17 cellular contexts compared by ENCODE assay signal in genomic region chr22:38879102-38879729, GRCh38. TPM values are rescaled to one million over a fixed set of nuclear protein-coding genes. Genes with fewer than 3 reads are reported as not detected.
DNase-seq lines count a peak whose midpoint lies in the region; TF ChIP-seq lines count a peak whose summit lies in the region.
"Had no signal": no experiment of that assay in that cellular context is flagged by ENCODE, and none has a peak within 500 bp of the region (broad histone marks: within the 10 kb centered on the region; RNA-seq: fewer than 3 reads in every experiment).

No MANE protein-coding gene starts in this region.

- intact Hi-C loops in activated CD4-positive, alpha-beta T cell treated with anti-CD3 and anti-CD28 coated beads, Interleukin-2, amount 10 ng/mL, durations not matched to agents 24 days and 14 days (cut with micrococcal nuclease) = no loop called here
- intact Hi-C loops in esophagus muscularis mucosa (cut with DNase I) (no loop called here), tibial artery (cut with DNase I; ENCODE audit: low total_unique reads) (no loop called here)

- H3K36me3 Mint-ChIP-seq in activated CD4-positive, alpha-beta T cell treated with anti-CD3 and anti-CD28 coated beads, Interleukin-2, amount 10 ng/mL, durations not matched to agents 24 days and 14 days (ENCODE audit: low read depth) = no peaks in the 10 kb centered on the region

- TF ChIP-seq CTCF in esophagus muscularis mucosa (IDR thresholded peaks at IDR 0.05) (no peak), tibial artery (IDR thresholded peaks at IDR 0.05) (no peak)

- peaks cover 4% of the 10 kb centered on the region for H3K9me3 Mint-ChIP-seq in activated CD4-positive, alpha-beta T cell treated with anti-CD3 and anti-CD28 coated beads, Interleukin-2, amount 10 ng/mL, durations not matched to agents 24 days and 14 days

- no peaks in the 10 kb centered on the region for H3K27me3 ChIP-seq in esophagus muscularis mucosa
- no peaks in the 10 kb centered on the region for H3K27me3 ChIP-seq in tibial artery

- H3K9me3 ChIP-seq in esophagus muscularis mucosa = no peaks in the 10 kb centered on the region
- no peaks in the 10 kb centered on the region for H3K9me3 ChIP-seq in tibial artery
- H3K9me3 ChIP-seq: MG63 had no signal

- H3K27ac ChIP-seq in esophagus muscularis mucosa (replicated peaks in 1 of 4) (peak overlapping the region in 3 of 4 donors; percentile 86 to 90 (median 87)), tibial artery (peak overlapping the region; percentile 81 to 87)
- H3K27ac ChIP-seq: C4-2B, PC-9 had no signal

- peaks cover 19% of the 10 kb centered on the region for H3K27me3 Mint-ChIP-seq in activated CD4-positive, alpha-beta T cell treated with anti-CD3 and anti-CD28 coated beads, Interleukin-2, amount 10 ng/mL, durations not matched to agents 24 days and 14 days

- no peak overlapping the region for H3K27ac Mint-ChIP-seq in activated CD4-positive, alpha-beta T cell treated with anti-CD3 and anti-CD28 coated beads, Interleukin-2, amount 10 ng/mL, durations not matched to agents 24 days and 14 days

- DNase-seq in activated CD4-positive, alpha-beta T cell treated with anti-CD3 and anti-CD28 coated beads, Interleukin-2, amount 10 ng/mL, durations not matched to agents 24 days and 14 days = peak; percentile 53
- DNase-seq in activated CD4-positive, alpha-beta T cell treated with anti-CD3 and anti-CD28 coated beads for 1 hour = no peak
- DNase-seq in EH (ENCODE audit: low read depth) (peak; percentile 11), esophagus muscularis mucosa (ENCODE audit: extremely low spot score) (no peak), tibial artery (peak in 1 of 2 donors; percentile 57), kidney glomerular epithelial cell (lab: John Stamatoyannopoulos, UW) (no peak), nucleus accumbens (lab: John Stamatoyannopoulos, UW) (no peak)
- DNase-seq: COR-L47, DMS153, IMR-90, Karpas-422, MG63, NCI-H1105, NCI-H1930, NCI-H748 treated with DMSO at 0.1 percent for 48 hours had no signal

- peaks cover 26% of the 10 kb centered on the region for H3K4me1 Mint-ChIP-seq in activated CD4-positive, alpha-beta T cell treated with anti-CD3 and anti-CD28 coated beads, Interleukin-2, amount 10 ng/mL, durations not matched to agents 24 days and 14 days

- TF ChIP-seq EP300 in esophagus muscularis mucosa (IDR thresholded peaks at IDR 0.05) = no peak

- H3K36me3 ChIP-seq in esophagus muscularis mucosa (no peaks in the 10 kb centered on the region), tibial artery (no peaks in the 10 kb centered on the region)
- H3K36me3 ChIP-seq: MG63 had no signal

- H3K4me3 ChIP-seq in esophagus muscularis mucosa (no peak overlapping the region), tibial artery (no peak overlapping the region)
- H3K4me3 ChIP-seq: MG63, PC-9 had no signal

- peaks cover 21 to 43% (median 33%) of the 10 kb centered on the region in 4 donors for H3K4me1 ChIP-seq in esophagus muscularis mucosa
- H3K4me1 ChIP-seq in tibial artery = peaks cover 0 to 49% (median 31%) of the 10 kb centered on the region in 4 donors

- H3K4me3 Mint-ChIP-seq in activated CD4-positive, alpha-beta T cell treated with anti-CD3 and anti-CD28 coated beads, Interleukin-2, amount 10 ng/mL, durations not matched to agents 24 days and 14 days = no peak overlapping the region

- WGBS in esophagus muscularis mucosa = 83% methylated on average over 5 of the region's 5 CpGs

- no peak for TF ChIP-seq POLR2A in esophagus muscularis mucosa (IDR thresholded peaks at IDR 0.05; ENCODE audit: low read depth)

RNA-seq across cellular contexts. Expression of gene CBX6, which starts 7.2 kb away (rescaled TPM):
- 178 and 180 TPM in 2 replicates for total RNA-seq in activated CD4-positive, alpha-beta T cell treated with anti-CD3 and anti-CD28 coated beads, Interleukin-2, amount 10 ng/mL, durations not matched to agents 24 days and 14 days
- 100 to 1,000 TPM in 3 of 4 donors, 10 to 100 TPM in 1; 73.7 to 172 (median 129) TPM for total RNA-seq in esophagus muscularis mucosa

RNA-seq across cellular contexts. Expression of gene NPTXR, which starts 35.4 kb away (rescaled TPM):
- total RNA-seq in activated CD4-positive, alpha-beta T cell treated with anti-CD3 and anti-CD28 coated beads, Interleukin-2, amount 10 ng/mL, durations not matched to agents 24 days and 14 days = 0.98 and 1.0 TPM in 2 replicates
- total RNA-seq in esophagus muscularis mucosa = 10 to 100 TPM in 1 of 4 donors, 1 to 10 TPM in 3; 8.2 to 15.0 (median 8.8) TPM

Comparison
In these comparisons a context has a peak if more than half of its experiments do, and no peak if none do; other contexts are left out.
1. DNase-seq: peak in activated CD4-positive, alpha-beta T cell treated with anti-CD3 and anti-CD28 coated beads, Interleukin-2, amount 10 ng/mL, durations not matched to agents 24 days and 14 days (single experiment) and EH (single experiment); none in activated CD4-positive, alpha-beta T cell treated with anti-CD3 and anti-CD28 coated beads for 1 hour (single experiment), esophagus muscularis mucosa (single experiment), kidney glomerular epithelial cell (single experiment) and nucleus accumbens (0 of 56).